Comparison of ENCODE assay signal across 25 cellular contexts in genomic region chr2:156191547-156191946, GRCh38.
DNase-seq lines count a peak whose midpoint lies in the region; ATAC-seq, FAIRE-seq and TF ChIP-seq lines count a peak whose summit lies in the region.
"Had no signal": no experiment of that assay in that cellular context is flagged by ENCODE, and none has a peak within 500 bp of the region (broad histone marks: within the 10 kb centered on the region; RNA-seq: fewer than 3 reads in every experiment).

No MANE protein-coding gene starts in this region.

- DNase-seq in LHCN-M2 (ENCODE audit: low read depth) (peak; percentile 2), RWPE1 (ENCODE audit: low spot score) (peak; percentile 4), pancreas (peak in 1 of 6 donors; percentile 14), KG1 (lab: John Stamatoyannopoulos, UW) (no peak), DMS 273 (lab: John Stamatoyannopoulos, UW; ENCODE audit: unreplicated experiment) (no peak)
- DNase-seq: activated CD4-positive, alpha-beta T cell treated with anti-CD3 and anti-CD28 coated beads, Interleukin-2, amount 50 U/mL, for 1 hour; activated CD8-positive, alpha-beta memory T cell treated with anti-CD3 and anti-CD28 coated beads, Interleukin-2, amount 10 ng/mL, durations not matched to agents 7 days and 5 days; activated naive CD4-positive, alpha-beta T cell treated with anti-CD3 and anti-CD28 coated beads for 36 hours; dermis blood vessel endothelial cell; EL; foreskin melanocyte; naive thymus-derived CD8-positive, alpha-beta T cell; NCI-H1417 treated with DMSO at 0.1 percent for 48 hours; NCI-H524; retina; stimulated activated CD4-positive, alpha-beta T cell treated with anti-CD3 and anti-CD28 coated beads, Interleukin-4, amount 100 ng/mL, for 4 hours; stimulated activated naive CD4-positive, alpha-beta T cell treated with Interleukin-2 at 50 U/mL for 16 hours had no signal

- no peak for TF ChIP-seq CTCF in RWPE1 (conservative IDR thresholded peaks at IDR 0.05; ENCODE audit: low read depth)
- no peak for TF ChIP-seq CTCF in pancreas (IDR thresholded peaks at IDR 0.05)
- TF ChIP-seq CTCF in gastroesophageal sphincter (IDR thresholded peaks at IDR 0.05): no peak

- no peak for TF ChIP-seq POLR2A in gastroesophageal sphincter (IDR thresholded peaks at IDR 0.05)

- H3K4me3 ChIP-seq in pancreas (no peak overlapping the region), gastroesophageal sphincter (no peak overlapping the region)
- H3K4me3 ChIP-seq: ascending aorta, hepatocyte had no signal

- H3K27me3 ChIP-seq in pancreas (no peaks in the 10 kb centered on the region), gastroesophageal sphincter (no peaks in the 10 kb centered on the region)
- H3K27me3 ChIP-seq: ascending aorta, hepatocyte had no signal

- no peaks in the 10 kb centered on the region for H3K9me3 ChIP-seq in pancreas
- no peaks in the 10 kb centered on the region for H3K9me3 ChIP-seq in gastroesophageal sphincter
- H3K9me3 ChIP-seq: ascending aorta had no signal

- POLR2A ChIA-PET in RWPE1 (lab: Yijun Ruan, JAX; ENCODE audit: low non-redundant PET): no interaction called here

- CTCF ChIA-PET in RWPE1 (lab: Yijun Ruan, JAX): no interaction called here

- TF ChIP-seq EP300 in gastroesophageal sphincter (IDR thresholded peaks at IDR 0.05): no peak

- 9 to 13% methylated on average over 1 of the region's 1 CpG for WGBS in pancreas, 2 donors
- WGBS in gastroesophageal sphincter (ENCODE audit: low coverage in 1 of 2), 2 donors: 0 to 13% methylated on average over 1 of the region's 1 CpG

- no peaks in the 10 kb centered on the region for H3K36me3 ChIP-seq in pancreas
- H3K36me3 ChIP-seq in gastroesophageal sphincter: no peaks in the 10 kb centered on the region
- H3K36me3 ChIP-seq: ascending aorta had no signal

- no peak overlapping the region for H3K27ac ChIP-seq in RWPE1
- no peak overlapping the region for H3K27ac ChIP-seq in pancreas
- H3K27ac ChIP-seq in gastroesophageal sphincter: no peak overlapping the region
- H3K27ac ChIP-seq: ascending aorta, C4-2B, hepatocyte, HL-60 had no signal

- no peak for FAIRE-seq in pancreas (lab: Jason Lieb, UNC)
- FAIRE-seq: endothelial cell of umbilical vein had no signal

- ATAC-seq in esophagus mucosa (peak; percentile 45), pancreas (peak in 3 of 4 donors; percentile 19 to 49 (median 24)), gastroesophageal sphincter (no peak)
- ATAC-seq: activated CD8-positive, alpha-beta memory T cell treated with anti-CD3 and anti-CD28 coated beads, Interleukin-2, amount 10 ng/mL, durations not matched to agents 7 days and 5 days; naive thymus-derived CD8-positive, alpha-beta T cell; WTC11 had no signal

- intact Hi-C loops in pancreas (cut with DNase I): no loop called here

- H3K4me1 ChIP-seq in pancreas: peaks cover 0 to 14% (median 0%) of the 10 kb centered on the region in 3 donors
- no peaks in the 10 kb centered on the region for H3K4me1 ChIP-seq in gastroesophageal sphincter
- H3K4me1 ChIP-seq: ascending aorta had no signal

Comparison
In these comparisons a context has a peak if more than half of its experiments do, and no peak if none do; other contexts are left out.
1. DNase-seq: peak in LHCN-M2 (single experiment) and RWPE1 (single experiment); none in KG1 (single experiment) and DMS 273 (single experiment).